9 cellular contexts compared by ENCODE assay signal in the genomic region with DNA sequence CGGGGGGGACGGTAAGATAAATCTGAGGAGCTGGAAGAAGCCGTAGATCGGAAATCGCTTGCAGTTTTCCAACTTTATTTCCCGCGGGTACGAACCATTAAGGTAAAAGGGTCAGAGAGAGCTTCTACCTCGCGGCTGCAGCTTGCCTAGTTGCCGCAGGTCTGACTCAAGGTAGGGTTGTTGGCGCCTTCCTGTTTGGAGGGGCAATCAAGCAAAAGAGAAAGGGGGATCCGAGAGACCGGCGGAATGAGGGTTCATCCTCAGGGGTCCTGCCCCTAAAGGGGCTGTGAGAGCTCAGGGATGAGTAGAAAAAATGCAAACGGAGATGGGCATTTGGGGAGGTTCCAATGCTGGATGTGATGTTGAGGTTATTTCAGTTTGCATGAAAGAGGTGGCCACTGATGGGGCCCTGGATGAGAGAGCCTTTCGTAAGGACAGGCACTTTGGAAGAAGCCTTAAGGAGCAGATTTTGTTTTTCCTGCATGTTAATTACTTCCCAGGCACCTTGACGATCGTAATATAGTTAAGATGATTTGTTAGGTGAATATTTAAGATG. TPM values are rescaled to one million over a fixed set of nuclear protein-coding genes. Genes with fewer than 3 reads are reported as not detected.
DNase-seq lines count a peak whose midpoint lies in the region; FAIRE-seq and TF ChIP-seq lines count a peak whose summit lies in the region.
"Had no signal": no experiment of that assay in that cellular context is flagged by ENCODE, and none has a peak within 500 bp of the region (broad histone marks: within the 10 kb centered on the region; RNA-seq: fewer than 3 reads in every experiment).

No MANE protein-coding gene starts in this region.

- TF ChIP-seq CTCF in HEK293 (tag by site-specific recombination; IDR thresholded peaks at IDR 0.05), result no peak
- no peak for TF ChIP-seq CTCF in spleen (IDR thresholded peaks at IDR 0.05 in 8 of 11, conservative IDR thresholded peaks at IDR 0.05 in 3 of 11)

- H3K9me3 ChIP-seq in HEK293 (ENCODE audit: control insufficient read depth, insufficient read depth, low read depth, low read length), result no peaks in the 10 kb centered on the region
- H3K9me3 ChIP-seq in iPS-18a (ENCODE audit: control insufficient read depth, low read depth, low read length), result no peaks in the 10 kb centered on the region
- H3K9me3 ChIP-seq in spleen, result no peaks in the 10 kb centered on the region

- H3K36me3 Mint-ChIP-seq in activated T-helper 2 cell treated with anti-CD3 and anti-CD28 coated beads, Interferon-gamma antibody, Interleukin-2, Interleukin-4, amounts not matched to agents 10 μg/mL and 5 μg/mL and 100 μg/mL, durations not matched to agents 14 hours and 24 hours and 36 hours (ENCODE audit: low read depth), result no peaks in the 10 kb centered on the region

- H3K4me3 Mint-ChIP-seq in activated T-helper 2 cell treated with anti-CD3 and anti-CD28 coated beads, Interferon-gamma antibody, Interleukin-2, Interleukin-4, amounts not matched to agents 10 μg/mL and 5 μg/mL and 100 μg/mL, durations not matched to agents 14 hours and 24 hours and 36 hours (ENCODE audit: low read depth), result peak overlapping the region; percentile 37

- H3K27me3 Mint-ChIP-seq in activated T-helper 2 cell treated with anti-CD3 and anti-CD28 coated beads, Interferon-gamma antibody, Interleukin-2, Interleukin-4, amounts not matched to agents 10 μg/mL and 5 μg/mL and 100 μg/mL, durations not matched to agents 14 hours and 24 hours and 36 hours (ENCODE audit: low read depth), result peaks cover 65% of the 10 kb centered on the region

- H3K27me3 ChIP-seq in iPS-18a (ENCODE audit: control insufficient read depth, insufficient read depth, low read length) (peaks cover 41% of the 10 kb centered on the region), spleen (replicated peaks in 1 of 7) (peaks cover 0 to 55% (median 20%) of the 10 kb centered on the region in 7 donors)

- H3K9me3 Mint-ChIP-seq in activated T-helper 2 cell treated with anti-CD3 and anti-CD28 coated beads, Interferon-gamma antibody, Interleukin-2, Interleukin-4, amounts not matched to agents 10 μg/mL and 5 μg/mL and 100 μg/mL, durations not matched to agents 14 hours and 24 hours and 36 hours, result no peaks in the 10 kb centered on the region

- POLR2A ChIA-PET in HEK293 (lab: Yijun Ruan, JAX), result no interaction called here

- peaks cover 22% of the 10 kb centered on the region for H3K4me1 Mint-ChIP-seq in activated T-helper 2 cell treated with anti-CD3 and anti-CD28 coated beads, Interferon-gamma antibody, Interleukin-2, Interleukin-4, amounts not matched to agents 10 μg/mL and 5 μg/mL and 100 μg/mL, durations not matched to agents 14 hours and 24 hours and 36 hours (ENCODE audit: low read depth)

- H3K4me1 ChIP-seq in HEK293 (ENCODE audit: control insufficient read depth, insufficient read depth, low read length), result no peaks in the 10 kb centered on the region
- no peaks in the 10 kb centered on the region for H3K4me1 ChIP-seq in iPS-18a (ENCODE audit: control insufficient read depth, low read depth, low read length)
- H3K4me1 ChIP-seq in spleen, result peaks cover 9 to 47% (median 26%) of the 10 kb centered on the region in 6 donors

- peak overlapping the region; percentile 10 for H3K9ac ChIP-seq in iPS-18a (ENCODE audit: low read length)

- CTCF ChIA-PET in HEK293 (lab: Yijun Ruan, JAX), result no interaction called here

- H3K27ac Mint-ChIP-seq in activated T-helper 2 cell treated with anti-CD3 and anti-CD28 coated beads, Interferon-gamma antibody, Interleukin-2, Interleukin-4, amounts not matched to agents 10 μg/mL and 5 μg/mL and 100 μg/mL, durations not matched to agents 14 hours and 24 hours and 36 hours, result no peak overlapping the region

- H3K4me3 ChIP-seq in HEK293 (ENCODE audit: low read depth, low read length), result peak overlapping the region; percentile 66
- H3K4me3 ChIP-seq in iPS-18a (ENCODE audit: low read length), result peak overlapping the region; percentile 69
- peak overlapping the region; percentile 28 to 68 (median 40) for H3K4me3 ChIP-seq in spleen

- H3K36me3 ChIP-seq in HEK293 (ENCODE audit: control insufficient read depth in 2 of 2, insufficient read depth in 1 of 2, low read length in 2 of 2), result no peaks in the 10 kb centered on the region
- no peaks in the 10 kb centered on the region for H3K36me3 ChIP-seq in iPS-18a (ENCODE audit: control insufficient read depth, low read depth, low read length)
- H3K36me3 ChIP-seq in spleen, result no peaks in the 10 kb centered on the region

- DNase-seq in activated T-helper 2 cell treated with anti-CD3 and anti-CD28 coated beads, Interferon-gamma antibody, Interleukin-2, Interleukin-4, amounts not matched to agents 10 μg/mL and 5 μg/mL and 100 μg/mL, durations not matched to agents 14 hours and 24 hours and 36 hours (ENCODE audit: low spot score), result no peak
- DNase-seq in spleen, result peak; percentile 49
- no peak for DNase-seq in H54 (ENCODE audit: insufficient read length, low spot score)
- no peak for DNase-seq in activated effector memory CD4-positive, alpha-beta T cell treated with anti-CD3 and anti-CD28 coated beads, Interleukin-2, amount 50 U/mL, for 16 hours
- DNase-seq in activated CD4-positive, CD25-positive, alpha-beta regulatory T cell (lab: John Stamatoyannopoulos, UW), result no peak

- FAIRE-seq in H54 (lab: Jason Lieb, UNC), result no peak
- FAIRE-seq: HTR-8/SVneo had no signal

- WGBS in spleen, 5 donors, result 4 to 5% (median 4%) methylated on average over 19 of the region's 19 CpGs

- intact Hi-C loops in activated T-helper 2 cell treated with anti-CD3 and anti-CD28 coated beads, Interferon-gamma antibody, Interleukin-2, Interleukin-4, amounts not matched to agents 10 μg/mL and 5 μg/mL and 100 μg/mL, durations not matched to agents 14 hours and 24 hours and 36 hours (cut with micrococcal nuclease), result no loop called here
- intact Hi-C loops in spleen (cut with DNase I; ENCODE audit: low total_unique reads), result no loop called here

- no peak overlapping the region for H3K27ac ChIP-seq in HEK293 (ENCODE audit: extremely low read depth, low read depth, low read length)
- no peak overlapping the region for H3K27ac ChIP-seq in iPS-18a (ENCODE audit: low read length)
- peak overlapping the region in 7 of 8 donors; percentile 56 to 77 (median 65) for H3K27ac ChIP-seq in spleen

- TF ChIP-seq POLR2A in spleen (IDR thresholded peaks at IDR 0.05) (no peak), H54 (IDR thresholded peaks at IDR 0.05; ENCODE audit: low read depth, low read length) (no peak)

TF ChIP-seq in HEK293, 187 proteins besides CTCF, POLR2A, EP300 and RAD21:
- TF ChIP-seq ZNF335 (tag by site-specific recombination; conservative IDR thresholded peaks at IDR 0.05), result peak; percentile 85
- TF ChIP-seq, protein P1, sequence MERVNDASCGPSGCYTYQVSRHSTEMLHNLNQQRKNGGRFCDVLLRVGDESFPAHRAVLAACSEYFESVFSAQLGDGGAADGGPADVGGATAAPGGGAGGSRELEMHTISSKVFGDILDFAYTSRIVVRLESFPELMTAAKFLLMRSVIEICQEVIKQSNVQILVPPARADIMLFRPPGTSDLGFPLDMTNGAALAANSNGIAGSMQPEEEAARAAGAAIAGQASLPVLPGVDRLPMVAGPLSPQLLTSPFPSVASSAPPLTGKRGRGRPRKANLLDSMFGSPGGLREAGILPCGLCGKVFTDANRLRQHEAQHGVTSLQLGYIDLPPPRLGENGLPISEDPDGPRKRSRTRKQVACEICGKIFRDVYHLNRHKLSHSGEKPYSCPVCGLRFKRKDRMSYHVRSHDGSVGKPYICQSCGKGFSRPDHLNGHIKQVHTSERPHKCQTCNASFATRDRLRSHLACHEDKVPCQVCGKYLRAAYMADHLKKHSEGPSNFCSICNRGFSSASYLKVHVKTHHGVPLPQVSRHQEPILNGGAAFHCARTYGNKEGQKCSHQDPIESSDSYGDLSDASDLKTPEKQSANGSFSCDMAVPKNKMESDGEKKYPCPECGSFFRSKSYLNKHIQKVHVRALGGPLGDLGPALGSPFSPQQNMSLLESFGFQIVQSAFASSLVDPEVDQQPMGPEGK (tag by site-specific recombination; IDR thresholded peaks at IDR 0.05), result no peak

RNA-seq across cellular contexts. Expression of gene HTR1F, which starts 0.9 kb away (rescaled TPM):
- not detected in 2 replicates for total RNA-seq in activated T-helper 2 cell treated with anti-CD3 and anti-CD28 coated beads, Interferon-gamma antibody, Interleukin-2, Interleukin-4, amounts not matched to agents 10 μg/mL and 5 μg/mL and 100 μg/mL, durations not matched to agents 14 hours and 24 hours and 36 hours
- total RNA-seq in spleen, result 1 to 10 TPM in 4 of 7 donors, under 1 TPM in 3; 0.64 to 2.2 (median 1.6) TPM
- under 1 TPM; 0.02 to 0.15 (median 0.06) TPM for polyA plus RNA-seq in spleen
- total RNA-seq: myocyte had no signal

Comparison
In these comparisons a context has a peak if more than half of its experiments do, and no peak if none do; other contexts are left out.
1. H3K27ac ChIP-seq: peak in spleen (7 of 8); none in HEK293 (single experiment) and iPS-18a (single experiment).
2. Peak in every context shown above with its lines, with median percentiles within 50 percentile points of each other: H3K4me3 ChIP-seq.